8 cellular contexts compared by ENCODE assay signal in the genomic region with DNA sequence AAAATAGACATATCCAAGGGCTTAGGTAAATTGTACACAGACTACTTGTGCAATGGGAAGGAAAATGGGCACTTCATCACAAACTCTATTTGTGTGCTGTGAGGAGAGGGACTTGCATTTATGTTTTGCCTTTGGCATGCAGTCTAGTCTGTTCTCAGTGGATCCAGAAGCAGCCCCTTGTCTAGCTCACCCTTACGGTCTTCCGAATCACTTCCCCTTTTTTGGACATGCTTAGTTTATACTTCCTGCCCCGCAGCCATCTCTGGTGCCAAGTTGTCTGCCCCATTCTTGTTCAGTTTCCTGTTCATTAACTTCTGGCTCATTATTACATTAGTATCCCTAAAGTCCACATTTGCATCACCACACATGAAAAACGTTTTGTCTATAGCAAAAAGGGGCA.
DNase-seq lines count a peak whose midpoint lies in the region; ATAC-seq and TF ChIP-seq lines count a peak whose summit lies in the region.
"Had no signal": no experiment of that assay in that cellular context is flagged by ENCODE, and none has a peak within 500 bp of the region (broad histone marks: within the 10 kb centered on the region; RNA-seq: fewer than 3 reads in every experiment).

No MANE protein-coding gene starts in this region.

- H3K9me3 Mint-ChIP-seq in GM23338 = no peaks in the 10 kb centered on the region

- no peaks in the 10 kb centered on the region for H3K9me3 ChIP-seq in GM23248 (ENCODE audit: low read depth)

- DNase-seq in GM23248 (peak; percentile 9), KG1 (lab: John Stamatoyannopoulos, UW) (peak; percentile 2), germinal center (ENCODE audit: low spot score) (peak; percentile 64), epidermal melanocyte (ENCODE audit: insufficient read length, low spot score) (no peak), NCI-H524 (lab: John Stamatoyannopoulos, UW) (no peak), GM23338 (ENCODE audit: low spot score) (no peak)
- DNase-seq: erythroblast had no signal

- no peaks in the 10 kb centered on the region for H3K27me3 Mint-ChIP-seq in GM23338 (ENCODE audit: insufficient read depth, low read depth, poor library complexity)

- in situ Hi-C loops in GM23248 (cut with MboI) = no loop called here

- no peak overlapping the region for H3K4me2 ChIP-seq in GM23248 (ENCODE audit: unreplicated experiment)
- no peak overlapping the region for H3K4me2 ChIP-seq in GM23338

- 0 out of 2 replicates have a peak, but pooled peaks cover 3% of the 10 kb centered on the region for H3F3A ChIP-seq in GM23248 (ENCODE audit: insufficient read depth)
- H3F3A ChIP-seq in GM23338 (replicated peaks; ENCODE audit: low read depth) = no peaks in the 10 kb centered on the region

- H3K79me2 ChIP-seq in GM23248 (ENCODE audit: insufficient read depth) = no peaks in the 10 kb centered on the region
- H3K79me2 ChIP-seq in GM23338 (replicated peaks; ENCODE audit: insufficient read depth) = no peaks in the 10 kb centered on the region

- 45 to 55% methylated on average over 4 of the region's 4 CpGs for WGBS in GM23248 (ENCODE audit: low coverage in 1 of 2, low lambda C conversion rate in 2 of 2, missing lambda C conversion rate in 2 of 2), 2 experiments

- no peak overlapping the region for H3K9ac ChIP-seq in GM23248

- H3K4me3 ChIP-seq in GM23248 = no peak overlapping the region
- no peak overlapping the region for H3K4me3 ChIP-seq in GM23338

- H2AFZ ChIP-seq in GM23248 (0 out of 2 replicates have a peak overlapping the region, but pooled peaks have one; percentile 12), GM23338 (no peak overlapping the region)

- H3K4me1 ChIP-seq in GM23248 (ENCODE audit: insufficient read depth) = peaks cover 11% of the 10 kb centered on the region
- peaks cover 12% of the 10 kb centered on the region for H3K4me1 ChIP-seq in GM23338 (ENCODE audit: insufficient read depth)

- H3K4me3 Mint-ChIP-seq in GM23338 = no peak overlapping the region

- H3K9me2 ChIP-seq in GM23248 (ENCODE audit: insufficient read depth) (no peaks in the 10 kb centered on the region), GM23338 (ENCODE audit: insufficient read depth) (no peaks in the 10 kb centered on the region)

- no peaks in the 10 kb centered on the region for H3K27me3 ChIP-seq in GM23248 (replicated peaks; ENCODE audit: insufficient read depth)
- H3K27me3 ChIP-seq in GM23338 (ENCODE audit: insufficient read depth) = no peaks in the 10 kb centered on the region

- no peak for TF ChIP-seq CTCF in GM23338 (conservative IDR thresholded peaks at IDR 0.05; ENCODE audit: low read depth in 2 of 2)

- H3K4me1 Mint-ChIP-seq in GM23338 = peaks cover 14% of the 10 kb centered on the region

- no peak overlapping the region for H3K27ac Mint-ChIP-seq in GM23338

- H4K20me1 ChIP-seq in GM23248 (ENCODE audit: insufficient read depth) (no peaks in the 10 kb centered on the region), GM23338 (replicated peaks; ENCODE audit: insufficient read depth) (no peaks in the 10 kb centered on the region)

- H3K36me3 ChIP-seq in GM23248 (ENCODE audit: low read depth) (no peaks in the 10 kb centered on the region), GM23338 (ENCODE audit: insufficient read depth) (no peaks in the 10 kb centered on the region)

- H3K36me3 Mint-ChIP-seq in GM23338 (ENCODE audit: low read depth) = no peaks in the 10 kb centered on the region

- H3K27ac ChIP-seq in GM23248 = no peak overlapping the region
- H3K27ac ChIP-seq in GM23338 (ENCODE audit: low read depth) = no peak overlapping the region

- ATAC-seq in GM18868 (IDR thresholded peaks at IDR 0.05; ENCODE audit: unreplicated experiment) (peak; percentile 97), GM23338 (no peak)

TF ChIP-seq in GM23338, 12 proteins besides CTCF, POLR2A, EP300 and RAD21:
- TF ChIP-seq ZNF114 (CRISPR knock-in tag; IDR thresholded peaks at IDR 0.05) = no peak
- no peak for TF ChIP-seq EZH2phosphoT487 (IDR thresholded peaks at IDR 0.05; ENCODE audit: unreplicated experiment)
- no peak for TF ChIP-seq NANOG (IDR thresholded peaks at IDR 0.05; ENCODE audit: borderline replicate concordance)
- TF ChIP-seq EZH2 (IDR thresholded peaks at IDR 0.05; ENCODE audit: low read depth, unreplicated experiment) = no peak
- no peak for TF ChIP-seq CREB1 (CRISPR knock-in tag; IDR thresholded peaks at IDR 0.05; ENCODE audit: low read depth)
- TF ChIP-seq JUNB (IDR thresholded peaks at IDR 0.05; ENCODE audit: unreplicated experiment) = no peak
- TF ChIP-seq REST (IDR thresholded peaks at IDR 0.05; ENCODE audit: unreplicated experiment) = no peak
- TF ChIP-seq, protein P1, sequence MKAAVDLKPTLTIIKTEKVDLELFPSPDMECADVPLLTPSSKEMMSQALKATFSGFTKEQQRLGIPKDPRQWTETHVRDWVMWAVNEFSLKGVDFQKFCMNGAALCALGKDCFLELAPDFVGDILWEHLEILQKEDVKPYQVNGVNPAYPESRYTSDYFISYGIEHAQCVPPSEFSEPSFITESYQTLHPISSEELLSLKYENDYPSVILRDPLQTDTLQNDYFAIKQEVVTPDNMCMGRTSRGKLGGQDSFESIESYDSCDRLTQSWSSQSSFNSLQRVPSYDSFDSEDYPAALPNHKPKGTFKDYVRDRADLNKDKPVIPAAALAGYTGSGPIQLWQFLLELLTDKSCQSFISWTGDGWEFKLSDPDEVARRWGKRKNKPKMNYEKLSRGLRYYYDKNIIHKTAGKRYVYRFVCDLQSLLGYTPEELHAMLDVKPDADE (IDR thresholded peaks at IDR 0.05) = no peak

Comparison
In these comparisons a context has a peak if more than half of its experiments do, and no peak if none do; other contexts are left out.
1. DNase-seq: peak in GM23248 (single experiment), KG1 (single experiment) and germinal center (single experiment); none in epidermal melanocyte (single experiment), NCI-H524 (0 of 2) and GM23338 (single experiment).